In the genomic region with DNA sequence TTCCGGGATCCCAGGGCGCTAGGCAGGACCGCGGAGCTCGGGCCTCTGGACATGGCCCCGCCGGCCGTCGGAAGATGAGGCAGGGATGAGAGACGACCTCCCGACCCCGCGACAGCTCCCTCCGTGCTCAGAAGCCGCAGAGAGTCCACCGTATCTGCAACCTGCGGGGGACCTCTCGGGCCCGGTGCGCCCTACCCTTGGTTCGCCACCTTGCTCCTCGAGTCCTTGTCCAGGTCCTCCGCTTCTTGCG, we compare ENCODE assay signal across 8 cellular contexts. TPM values are rescaled to one million over a fixed set of nuclear protein-coding genes. Genes with fewer than 3 reads are reported as not detected.
DNase-seq lines count a peak whose midpoint lies in the region; ATAC-seq and TF ChIP-seq lines count a peak whose summit lies in the region.

No MANE protein-coding gene starts in this region.

- H3K4me3 Mint-ChIP-seq in chondrocyte (ENCODE audit: unreplicated experiment): peak overlapping the region; percentile 87

- peaks cover 5% of the 10 kb centered on the region for H3K36me3 Mint-ChIP-seq in chondrocyte (ENCODE audit: low read depth)

- no peaks in the 10 kb centered on the region for H3K27me3 ChIP-seq in mononuclear cell (ENCODE audit: insufficient read depth, low read length)

- TF ChIP-seq CTCF in chondrocyte (IDR thresholded peaks at IDR 0.05): no peak

- H3K4me3 ChIP-seq in mononuclear cell (ENCODE audit: low read length): peak overlapping the region; percentile 84

- peak overlapping the region; percentile 94 for H3K27ac Mint-ChIP-seq in chondrocyte (ENCODE audit: unreplicated experiment)

- peaks cover 52% of the 10 kb centered on the region for H3K4me1 ChIP-seq in mononuclear cell (ENCODE audit: insufficient read depth, low read length)

- H3K4me1 Mint-ChIP-seq in chondrocyte (ENCODE audit: low read depth): peaks cover 40% of the 10 kb centered on the region

- H3K9me3 Mint-ChIP-seq in chondrocyte (ENCODE audit: low read depth): no peaks in the 10 kb centered on the region

- DNase-seq in Daoy (ENCODE audit: low read depth): peak; percentile 29
- peak; percentile 42 for DNase-seq in HuH-7 (ENCODE audit: low spot score)
- DNase-seq in chondrocyte (ENCODE audit: low spot score): peak; percentile 90
- no peak for DNase-seq in NCI-H446 treated with DMSO at 0.1 percent for 48 hours (lab: John Stamatoyannopoulos, UW)
- DNase-seq in NAMALWA (ENCODE audit: low spot score): no peak
- DNase-seq in NCI-H345 (lab: John Stamatoyannopoulos, UW): no peak

- no peaks in the 10 kb centered on the region for H3K27me3 Mint-ChIP-seq in chondrocyte (ENCODE audit: low read depth)

- no peaks in the 10 kb centered on the region for H3K9me3 ChIP-seq in mononuclear cell (ENCODE audit: low read depth, low read length)

- ATAC-seq in GM21576 (IDR thresholded peaks at IDR 0.05; ENCODE audit: unreplicated experiment): peak; percentile 27

RNA-seq across cellular contexts. Expression of gene PPP1R3D, which starts 0.3 kb away (rescaled TPM):
- total RNA-seq in Daoy (2014; rRNA removed; shearing (Covaris generic)): 2.3 and 2.5 TPM in 2 replicates
- total RNA-seq in chondrocyte (5.5 to 6.0 TPM (median 5.8 TPM) in 3 replicates), mononuclear cell (6.7 TPM)

RNA-seq across cellular contexts. Expression of gene FAM217B, which starts 0.4 kb away (rescaled TPM):
- total RNA-seq in Daoy (2014; rRNA removed; shearing (Covaris generic)): 4.9 and 5.4 TPM in 2 replicates
- total RNA-seq in chondrocyte (12.7 to 14.0 TPM (median 13.7 TPM) in 3 replicates), mononuclear cell (8.3 TPM)

RNA-seq across cellular contexts. Expression of gene SYCP2, which starts 6.4 kb away (rescaled TPM):
- 1.7 TPM in 1 of 2 replicates, not detected in the other for total RNA-seq in Daoy (2014; rRNA removed; shearing (Covaris generic))
- total RNA-seq in chondrocyte (1.5 to 2.5 TPM (median 1.9 TPM) in 3 replicates), mononuclear cell (1.8 TPM)

RNA-seq across cellular contexts. Expression of gene CDH26, which starts 18.4 kb away (rescaled TPM):
- 0.29 TPM in 1 of 2 replicates, not detected in the other for total RNA-seq in Daoy (2014; rRNA removed; shearing (Covaris generic))
- not detected in 3 replicates for total RNA-seq in chondrocyte
- 0.73 TPM for total RNA-seq in mononuclear cell

Comparison
In these comparisons a context has a peak if more than half of its experiments do, and no peak if none do; other contexts are left out.
1. DNase-seq: peak in Daoy (single experiment), HuH-7 (single experiment) and chondrocyte (single experiment); none in NCI-H446 treated with DMSO at 0.1 percent for 48 hours (single experiment), NAMALWA (single experiment) and NCI-H345 (single experiment).